In genomic region chr15:70557506-70558258, GRCh38 we compare ENCODE assay signal across 23 cellular contexts.
DNase-seq lines count a peak whose midpoint lies in the region; ATAC-seq and TF ChIP-seq lines count a peak whose summit lies in the region.
"Had no signal": no experiment of that assay in that cellular context is flagged by ENCODE, and none has a peak within 500 bp of the region (broad histone marks: within the 10 kb centered on the region; RNA-seq: fewer than 3 reads in every experiment).

No MANE protein-coding gene starts in this region.

- TF ChIP-seq CTCF in H9 (conservative IDR thresholded peaks at IDR 0.05) (no peak), thyroid gland (IDR thresholded peaks at IDR 0.05) (no peak)

- no peak overlapping the region for H2BK12ac ChIP-seq in H9 (ENCODE audit: insufficient read length, low read depth, low read length)
- H2BK12ac ChIP-seq in trophoblast cell (ENCODE audit: low read length), result no peak overlapping the region

- H3K27ac ChIP-seq in H9 (ENCODE audit: insufficient read length, low read depth, low read length), result no peak overlapping the region
- no peak overlapping the region for H3K27ac ChIP-seq in trophoblast cell (ENCODE audit: low read depth, low read length)
- no peak overlapping the region for H3K27ac ChIP-seq in thyroid gland
- H3K27ac ChIP-seq: adrenal gland, brain microvascular endothelial cell, GM23248, KMS-11, Peyer's patch had no signal

- WGBS in H9 (ENCODE audit: extremely low coverage, insufficient read length, low lambda C conversion rate), result no CpG with 5 or more reads among the region's 3 CpGs
- no CpG with 5 or more reads among the region's 3 CpGs for WGBS in trophoblast cell (ENCODE audit: extremely low coverage, insufficient coverage, insufficient read length)
- WGBS in thyroid gland, 2 donors, result 87 to 89% methylated on average over 3 of the region's 3 CpGs

- peak; percentile 24 for ATAC-seq in stimulated activated memory B cell treated with anti-CD40 and anti-IgM and Interleukin-4, amounts not matched to agents 10 μg/mL and 1 μg/mL and 100 μg/mL, for 72 hours
- ATAC-seq: esophagus mucosa had no signal

- H3K23me2 ChIP-seq in H9 (ENCODE audit: insufficient read length, low read depth, low read length, poor library complexity, severe bottlenecking), result no peaks in the 10 kb centered on the region

- H3K4ac ChIP-seq in H9 (ENCODE audit: low read depth, low read length) (no peak overlapping the region), trophoblast cell (ENCODE audit: low read depth, low read length) (no peak overlapping the region)

- no peaks in the 10 kb centered on the region; the same call in 1 of the 2 replicates for H3K27me3 Mint-ChIP-seq in H9 (ENCODE audit: low read depth)
- H3K27me3 Mint-ChIP-seq in stimulated activated memory B cell treated with anti-CD40 and anti-IgM and Interleukin-4, amounts not matched to agents 10 μg/mL and 1 μg/mL and 100 μg/mL, for 72 hours, result peaks cover 14% of the 10 kb centered on the region
- H3K27me3 Mint-ChIP-seq: CD4-positive, alpha-beta T cell had no signal

- no peaks in the 10 kb centered on the region for H3K36me3 Mint-ChIP-seq in H9 (ENCODE audit: insufficient read depth in 1 of 3, low read depth in 3 of 3)
- no peaks in the 10 kb centered on the region for H3K36me3 Mint-ChIP-seq in stimulated activated memory B cell treated with anti-CD40 and anti-IgM and Interleukin-4, amounts not matched to agents 10 μg/mL and 1 μg/mL and 100 μg/mL, for 72 hours

- H3K4me3 Mint-ChIP-seq in H9, result no peak overlapping the region
- no peak overlapping the region for H3K4me3 Mint-ChIP-seq in stimulated activated memory B cell treated with anti-CD40 and anti-IgM and Interleukin-4, amounts not matched to agents 10 μg/mL and 1 μg/mL and 100 μg/mL, for 72 hours
- H3K4me3 Mint-ChIP-seq: activated CD4-positive, alpha-beta T cell treated with anti-CD3 and anti-CD28 coated beads, Interleukin-2, amount 10 ng/mL, durations not matched to agents 24 days and 14 days; CD4-positive, alpha-beta T cell had no signal

- DNase-seq in activated CD8-positive, alpha-beta memory T cell treated with anti-CD3 and anti-CD28 coated beads for 24 hours, result peak; percentile 61
- no peak for DNase-seq in activated CD8-positive, alpha-beta memory T cell treated with anti-CD3 and anti-CD28 coated beads, Interleukin-2, amount 50 U/mL, for 4 hours
- DNase-seq in H9 (peak; percentile 10), NCI-H69 (lab: John Stamatoyannopoulos, UW) (peak; percentile 71), trophoblast cell (no peak), thyroid gland (no peak)
- DNase-seq: activated CD4-positive, alpha-beta T cell treated with anti-CD3 and anti-CD28 coated beads, Interleukin-2, amount 10 ng/mL, durations not matched to agents 24 days and 14 days; activated gamma-delta T cell treated with Interleukin-2 at 50 U/mL for 16 hours; brain microvascular endothelial cell; effector memory CD4-positive, alpha-beta T cell; foreskin melanocyte; GM23248; hypothalamus; NCI-H1105 treated with DMSO at 0.1 percent for 48 hours; NCI-H446; Peyer's patch; posterior cingulate gyrus; substantia nigra had no signal

- H2AK5ac ChIP-seq in H9 (ENCODE audit: insufficient read length, low read length) (no peak overlapping the region), trophoblast cell (ENCODE audit: low read length) (no peak overlapping the region)

- no peak overlapping the region for H3K4me3 ChIP-seq in trophoblast cell (ENCODE audit: low read depth, low read length)
- H3K4me3 ChIP-seq in thyroid gland (replicated peaks in 1 of 3), result no peak overlapping the region
- H3K4me3 ChIP-seq: adrenal gland, GM23248, Peyer's patch had no signal

- H3K23ac ChIP-seq in H9 (ENCODE audit: insufficient read length, low read depth, low read length) (no peak overlapping the region), trophoblast cell (ENCODE audit: low read length) (no peak overlapping the region)

- H3K56ac ChIP-seq in H9 (ENCODE audit: insufficient read length, low read depth, low read length), result no peak overlapping the region

- no peak overlapping the region for H3T11ph ChIP-seq in H9 (ENCODE audit: low read length)

- H4K12ac ChIP-seq in trophoblast cell (ENCODE audit: low read depth, low read length), result no peak overlapping the region

- H2AFZ ChIP-seq in H9 (ENCODE audit: low read length) (no peak overlapping the region), trophoblast cell (ENCODE audit: insufficient read depth, low read length, poor library complexity) (no peak overlapping the region)
- H2AFZ ChIP-seq: GM23248 had no signal

- H3K36me3 ChIP-seq in trophoblast cell (ENCODE audit: control insufficient read depth in 1 of 2, insufficient read depth in 2 of 2, low read length in 2 of 2) (no peaks in the 10 kb centered on the region), thyroid gland (no peaks in the 10 kb centered on the region)
- H3K36me3 ChIP-seq: adrenal gland, brain microvascular endothelial cell, Peyer's patch had no signal

- no peaks in the 10 kb centered on the region for H3K79me1 ChIP-seq in H9 (ENCODE audit: insufficient read depth, low read depth, low read length, poor library complexity, severe bottlenecking)
- no peaks in the 10 kb centered on the region for H3K79me1 ChIP-seq in trophoblast cell (ENCODE audit: low read length)

- H3K14ac ChIP-seq in H9 (ENCODE audit: insufficient read depth, low read length) (no peak overlapping the region), trophoblast cell (ENCODE audit: low read length) (no peak overlapping the region)

- H2BK120ac ChIP-seq in H9 (ENCODE audit: low read depth, low read length, poor library complexity, severe bottlenecking), result no peak overlapping the region
- H2BK120ac ChIP-seq in trophoblast cell (ENCODE audit: insufficient read depth, low read length, poor library complexity), result no peak overlapping the region

- H3K18ac ChIP-seq in H9 (ENCODE audit: insufficient read length, low read depth, low read length) (no peak overlapping the region), trophoblast cell (ENCODE audit: low read length) (no peak overlapping the region)

- H3K4me2 ChIP-seq in H9 (ENCODE audit: insufficient read depth, insufficient read length, low read length), result no peak overlapping the region
- H3K4me2 ChIP-seq in trophoblast cell (ENCODE audit: low read length), result no peak overlapping the region
- H3K4me2 ChIP-seq: KMS-11 had no signal

- H4K20me1 ChIP-seq in H9 (ENCODE audit: control insufficient read depth, insufficient read depth, insufficient read length), result no peaks in the 10 kb centered on the region

- no peaks in the 10 kb centered on the region for H3K4me1 Mint-ChIP-seq in H9
- no peaks in the 10 kb centered on the region for H3K4me1 Mint-ChIP-seq in stimulated activated memory B cell treated with anti-CD40 and anti-IgM and Interleukin-4, amounts not matched to agents 10 μg/mL and 1 μg/mL and 100 μg/mL, for 72 hours

- H3K9ac ChIP-seq in H9 (ENCODE audit: extremely low read depth, insufficient read length, low read length) (no peak overlapping the region), trophoblast cell (ENCODE audit: low read length) (no peak overlapping the region)
- H3K9ac ChIP-seq: GM23248, KMS-11 had no signal

- no peak overlapping the region for H3K27ac Mint-ChIP-seq in H9
- H3K27ac Mint-ChIP-seq in stimulated activated memory B cell treated with anti-CD40 and anti-IgM and Interleukin-4, amounts not matched to agents 10 μg/mL and 1 μg/mL and 100 μg/mL, for 72 hours, result no peak overlapping the region
- H3K27ac Mint-ChIP-seq: activated CD4-positive, alpha-beta T cell treated with anti-CD3 and anti-CD28 coated beads, Interleukin-2, amount 10 ng/mL, durations not matched to agents 24 days and 14 days; CD4-positive, alpha-beta T cell had no signal

- intact Hi-C loops in thyroid gland (cut with DNase I), result no loop called here

- H4K5ac ChIP-seq in H9 (ENCODE audit: insufficient read length, low read depth, low read length), result no peak overlapping the region

- H4K8ac ChIP-seq in H9 (replicated peaks; ENCODE audit: insufficient read length, low read depth, low read length), result no peak overlapping the region
- no peak overlapping the region for H4K8ac ChIP-seq in trophoblast cell (ENCODE audit: low read depth, low read length)

- no peaks in the 10 kb centered on the region for H3K9me3 ChIP-seq in H9 (ENCODE audit: control insufficient read depth, low read depth, low read length)
- peaks cover 9% of the 10 kb centered on the region for H3K9me3 ChIP-seq in trophoblast cell (ENCODE audit: insufficient read depth, low read depth, low read length)
- no peaks in the 10 kb centered on the region for H3K9me3 ChIP-seq in thyroid gland
- H3K9me3 ChIP-seq: adrenal gland, Peyer's patch had no signal

- H4K91ac ChIP-seq in H9 (ENCODE audit: insufficient read length, low read depth, low read length) (no peak overlapping the region), trophoblast cell (ENCODE audit: low read depth, low read length) (no peak overlapping the region)

- no peaks in the 10 kb centered on the region for H3K27me3 ChIP-seq in H9 (ENCODE audit: insufficient read depth, low read length)
- no peaks in the 10 kb centered on the region for H3K27me3 ChIP-seq in trophoblast cell (ENCODE audit: insufficient read depth, low read length)
- no peaks in the 10 kb centered on the region for H3K27me3 ChIP-seq in thyroid gland
- H3K27me3 ChIP-seq: adrenal gland, Peyer's patch had no signal

- H3K9me3 Mint-ChIP-seq in H9, result no peaks in the 10 kb centered on the region
- H3K9me3 Mint-ChIP-seq in stimulated activated memory B cell treated with anti-CD40 and anti-IgM and Interleukin-4, amounts not matched to agents 10 μg/mL and 1 μg/mL and 100 μg/mL, for 72 hours, result no peaks in the 10 kb centered on the region
- H3K9me3 Mint-ChIP-seq: activated CD4-positive, alpha-beta T cell treated with anti-CD3 and anti-CD28 coated beads, Interleukin-2, amount 10 ng/mL, durations not matched to agents 24 days and 14 days; CD4-positive, alpha-beta T cell had no signal

- H2BK20ac ChIP-seq in H9 (ENCODE audit: low read depth, low read length, poor library complexity, severe bottlenecking), result no peak overlapping the region

- H3K79me2 ChIP-seq in H9 (ENCODE audit: insufficient read depth, low read length) (no peaks in the 10 kb centered on the region), trophoblast cell (ENCODE audit: control insufficient read depth, insufficient read depth, low read length, poor library complexity) (no peaks in the 10 kb centered on the region)

- no peak for TF ChIP-seq POLR2A in thyroid gland (IDR thresholded peaks at IDR 0.05)

- no peak overlapping the region for H2BK15ac ChIP-seq in H9 (ENCODE audit: low read depth, low read length)

- H2BK5ac ChIP-seq in H9 (ENCODE audit: insufficient read length, low read length), result no peak overlapping the region
- H2BK5ac ChIP-seq in trophoblast cell (ENCODE audit: low read depth, low read length, poor library complexity), result no peak overlapping the region

- H3K4me1 ChIP-seq in H9 (ENCODE audit: insufficient read depth, low read length) (no peaks in the 10 kb centered on the region), trophoblast cell (ENCODE audit: control insufficient read depth in 1 of 2, insufficient read depth in 2 of 2, low read length in 2 of 2) (peaks cover 0 to 11% of the 10 kb centered on the region in 2 experiments), thyroid gland (no peaks in the 10 kb centered on the region)

Comparison
In these comparisons a context has a peak if more than half of its experiments do, and no peak if none do; other contexts are left out.
1. DNase-seq: peak in activated CD8-positive, alpha-beta memory T cell treated with anti-CD3 and anti-CD28 coated beads for 24 hours (single experiment), H9 (single experiment) and NCI-H69 (single experiment); none in activated CD8-positive, alpha-beta memory T cell treated with anti-CD3 and anti-CD28 coated beads, Interleukin-2, amount 50 U/mL, for 4 hours (single experiment), trophoblast cell (0 of 2) and thyroid gland (0 of 2).